Comparison of ENCODE assay signal across 32 cellular contexts in genomic region chr17:60416368-60416925, GRCh38. TPM values are rescaled to one million over a fixed set of nuclear protein-coding genes. Genes with fewer than 3 reads are reported as not detected.
DNase-seq lines count a peak whose midpoint lies in the region; ATAC-seq, FAIRE-seq and TF ChIP-seq lines count a peak whose summit lies in the region.
"Had no signal": no experiment of that assay in that cellular context is flagged by ENCODE, and none has a peak within 500 bp of the region (broad histone marks: within the 10 kb centered on the region; RNA-seq: fewer than 3 reads in every experiment).

No MANE protein-coding gene starts in this region.

- H3K4me2 ChIP-seq in IMR-90 (ENCODE audit: low read depth, low read length) (no peak overlapping the region), GM12878 (ENCODE audit: control insufficient read depth, insufficient read depth) (no peak overlapping the region), smooth muscle cell (no peak overlapping the region)

- H3K14ac ChIP-seq in IMR-90 (replicated peaks; ENCODE audit: low read depth, low read length) = no peak overlapping the region

- no peak overlapping the region for H2BK15ac ChIP-seq in IMR-90 (ENCODE audit: low read depth, low read length)

- H3K79me2 ChIP-seq in GM12878 (ENCODE audit: control insufficient read depth, insufficient read depth, low read length) (no peaks in the 10 kb centered on the region), smooth muscle cell (ENCODE audit: low read depth) (no peaks in the 10 kb centered on the region)

- no peak overlapping the region for H2BK20ac ChIP-seq in IMR-90 (ENCODE audit: low read depth, low read length)

- H4K5ac ChIP-seq in IMR-90 (ENCODE audit: low read depth, low read length) = no peak overlapping the region

- no peak overlapping the region for H3K4ac ChIP-seq in IMR-90 (ENCODE audit: low read depth, low read length)

- no peak for TF ChIP-seq RAD21 in IMR-90 (IDR thresholded peaks at IDR 0.05; ENCODE audit: low read length)
- no peak for TF ChIP-seq RAD21 in GM12878 (IDR thresholded peaks at IDR 0.05; ENCODE audit: insufficient read depth, low read depth, low read length)

- H3K4me1 ChIP-seq in IMR-90 (ENCODE audit: control insufficient read depth, insufficient read depth, low read length) (no peaks in the 10 kb centered on the region; the same call in 1 of the 2 replicates), GM12878 (ENCODE audit: control insufficient read depth, insufficient read depth, low read length) (no peaks in the 10 kb centered on the region), smooth muscle cell (ENCODE audit: low read depth) (no peaks in the 10 kb centered on the region), small intestine (ENCODE audit: control insufficient read depth in 2 of 2, insufficient read depth in 1 of 2, low read depth in 1 of 2, low read length in 1 of 2) (no peaks in the 10 kb centered on the region)

- H2AK5ac ChIP-seq in IMR-90 (ENCODE audit: low read depth, low read length) = no peak overlapping the region

- no peak overlapping the region for H3K56ac ChIP-seq in IMR-90 (ENCODE audit: extremely low read depth, insufficient read depth, low read length)

- no CpG with 5 or more reads among the region's 2 CpGs for WGBS in IMR-90 (ENCODE audit: extremely low coverage in 2 of 2, insufficient read length in 1 of 2), 2 experiments
- WGBS in GM12878 (ENCODE audit: insufficient coverage, insufficient replicate concordance, low lambda C conversion rate, missing lambda C conversion rate) = 96% methylated on average over 2 of the region's 2 CpGs
- 99% methylated on average over 2 of the region's 2 CpGs for WGBS in smooth muscle cell (ENCODE audit: low lambda C conversion rate)
- WGBS in small intestine, 3 donors = 85 to 86% (median 86%) methylated on average over 2 of the region's 2 CpGs

- DNase-seq in IMR-90 (no peak), GM12878 (ENCODE audit: low read depth, low spot score) (no peak), globus pallidus (ENCODE audit: low spot score) (peak; percentile 92), substantia nigra (lab: John Stamatoyannopoulos, UW) (peak in 12 of 49 donors; percentile 3 to 68 (median 10)), NCI-H510A treated with DMSO at 0.1 percent for 48 hours (lab: John Stamatoyannopoulos, UW) (no peak), smooth muscle cell (lab: John Stamatoyannopoulos, UW; ENCODE audit: unreplicated experiment) (no peak), small intestine (no peak)
- DNase-seq: activated CD4-positive, alpha-beta T cell treated with anti-CD3 and anti-CD28 coated beads for 48 hours; activated naive CD4-positive, alpha-beta T cell treated with Interleukin-2 at 50 U/mL for 16 hours; activated T-cell treated with anti-CD3 and anti-CD28 coated beads, Interleukin-2, amount 50 U/mL, for 72 hours; adrenal gland; brain microvascular endothelial cell; CD8-positive, alpha-beta T cell; DMS153; effector memory CD8-positive, alpha-beta T cell; GOT3; lower lobe of right lung; NCI-H1048; NCI-H1694 treated with DMSO at 0.1 percent for 48 hours; NCI-H2171 treated with DMSO at 0.1 percent for 48 hours; NCI-H748 treated with DMSO at 0.1 percent for 48 hours; psoas muscle; spleen; stimulated activated CD4-positive, alpha-beta T cell treated with anti-CD3 and anti-CD28 coated beads, Interleukin-4, amount 100 ng/mL, for 1 hour; T-helper 2 cell had no signal

- no peak overlapping the region for H3K9ac ChIP-seq in IMR-90 (ENCODE audit: low read depth, low read length)
- H3K9ac ChIP-seq in GM12878 (ENCODE audit: control insufficient read depth, insufficient read depth, low read length) = no peak overlapping the region
- H3K9ac ChIP-seq in smooth muscle cell (ENCODE audit: low read depth) = no peak overlapping the region

- H3K27me3 ChIP-seq in IMR-90 (ENCODE audit: control insufficient read depth, insufficient read depth, low read length) (peaks cover 2% of the 10 kb centered on the region), GM12878 (replicated peaks in 1 of 2; ENCODE audit: control insufficient read depth in 2 of 2, insufficient read depth in 2 of 2, low read length in 1 of 2) (no peaks in the 10 kb centered on the region), smooth muscle cell (ENCODE audit: low read depth) (no peaks in the 10 kb centered on the region), small intestine (ENCODE audit: control insufficient read depth in 2 of 2, insufficient read depth in 2 of 2, low read length in 2 of 2) (no peaks in the 10 kb centered on the region)
- H3K27me3 ChIP-seq: adrenal gland, brain microvascular endothelial cell, esophagus muscularis mucosa, spleen had no signal

- POLR2A ChIA-PET in IMR-90 (lab: Charles Lee; ENCODE audit: unreplicated experiment) = no interaction called here
- POLR2A ChIA-PET in GM12878 (lab: Charles Lee) = no interaction called here

- H4K8ac ChIP-seq in IMR-90 (ENCODE audit: low read depth in 2 of 2, low read length in 2 of 2) = no peak overlapping the region

- no peak for TF ChIP-seq CTCF in IMR-90 (conservative IDR thresholded peaks at IDR 0.05; ENCODE audit: low read depth, low read length)
- no peak for TF ChIP-seq CTCF in GM12878 (IDR thresholded peaks at IDR 0.05 in 2 of 3, conservative IDR thresholded peaks at IDR 0.05 in 1 of 3; ENCODE audit: control insufficient read depth in 2 of 3, extremely low read depth in 1 of 3, insufficient read depth in 1 of 3, low read depth in 3 of 3, low read length in 3 of 3)
- TF ChIP-seq CTCF in smooth muscle cell (IDR thresholded peaks at IDR 0.05; ENCODE audit: borderline replicate concordance, insufficient read depth, poor library complexity, severe bottlenecking) = no peak

- no peak for ATAC-seq in IMR-90 (ENCODE audit: low read depth)
- no peak for ATAC-seq in GM12878
- ATAC-seq: activated T-cell treated with anti-CD3 and anti-CD28 coated beads, Interleukin-2, amount 50 U/mL, for 72 hours; CD8-positive, alpha-beta T cell; effector memory CD8-positive, alpha-beta T cell; lower lobe of right lung; psoas muscle; SK-N-SH treated with all-trans-retinoic acid at 6 μM for 48 hours; stimulated activated memory B cell treated with anti-CD40 and anti-IgM and Interleukin-4, amounts not matched to agents 10 μg/mL and 1 μg/mL and 100 μg/mL, for 72 hours had no signal

- dilution Hi-C loops in IMR-90 (cut with HindIII; ENCODE audit: low sequenced_read_pairs, unreplicated experiment) = no loop called here

- no peaks in the 10 kb centered on the region for H3K9me1 ChIP-seq in IMR-90 (ENCODE audit: insufficient read depth, low read length)

- no peak overlapping the region for H2BK120ac ChIP-seq in IMR-90 (ENCODE audit: low read depth, low read length)

- H3F3A ChIP-seq in smooth muscle cell (ENCODE audit: low read depth) = no peaks in the 10 kb centered on the region

- FAIRE-seq in GM12878 (lab: Jason Lieb, UNC) (no peak), small intestine (lab: Jason Lieb, UNC) (no peak)
- FAIRE-seq: colon, GM18507, kidney had no signal

- no peak overlapping the region for H2AFZ ChIP-seq in IMR-90 (replicated peaks; ENCODE audit: low read length, poor library complexity)
- H2AFZ ChIP-seq in GM12878 (ENCODE audit: control insufficient read depth, low read depth, low read length) = no peak overlapping the region
- no peak overlapping the region for H2AFZ ChIP-seq in smooth muscle cell (ENCODE audit: low read depth)

- H4K91ac ChIP-seq in IMR-90 (ENCODE audit: insufficient read depth, low read depth, low read length) = no peak overlapping the region

- BruUV-seq in IMR-90 (replicated peaks; lab: Mats Ljungman, UMichigan) (no TSS peak), GM12878 (replicated peaks; lab: Mats Ljungman, UMichigan) (no TSS peak)

- TF ChIP-seq EP300 in GM12878 (IDR thresholded peaks at IDR 0.05; ENCODE audit: borderline replicate concordance in 1 of 2, control insufficient read depth in 1 of 2, low read depth in 2 of 2, low read length in 2 of 2) = no peak

- intact Hi-C loops in IMR-90 (cut with micrococcal nuclease) = no loop called here
- intact Hi-C loops in GM12878 (cut with micrococcal nuclease; ENCODE audit: unreplicated experiment) = no loop called here

- H3K4me3 ChIP-seq in IMR-90 (ENCODE audit: insufficient read depth, low read depth, low read length) (no peak overlapping the region), GM12878 (no peak overlapping the region), smooth muscle cell (no peak overlapping the region), small intestine (ENCODE audit: low read depth in 1 of 2, low read length in 2 of 2) (no peak overlapping the region)
- H3K4me3 ChIP-seq: adrenal gland, esophagus muscularis mucosa, lower lobe of right lung, psoas muscle, spleen had no signal

- CTCF ChIA-PET in IMR-90 (lab: Yijun Ruan, JAX) (interaction anchor here (0.6 kb wide), 1 partner anchor 24 kb away, joined by 3 read pairs; the partner anchor contains the start of gene USP32), GM12878 (lab: Yijun Ruan, JAX) (no interaction called here)

- RAD21 ChIA-PET in GM12878 (lab: Charles Lee; ENCODE audit: unreplicated experiment) = no interaction called here

- no peak overlapping the region for H2AK9ac ChIP-seq in IMR-90 (replicated peaks; ENCODE audit: low read depth, low read length, poor library complexity)

- H3K36me3 ChIP-seq in IMR-90 (ENCODE audit: control insufficient read depth, insufficient read depth, low read length) = no peaks in the 10 kb centered on the region
- H3K36me3 ChIP-seq in GM12878 (ENCODE audit: control insufficient read depth in 2 of 2, insufficient read depth in 2 of 2, low read length in 1 of 2) = no peaks in the 10 kb centered on the region
- H3K36me3 ChIP-seq in smooth muscle cell (ENCODE audit: low read depth) = no peaks in the 10 kb centered on the region
- H3K36me3 ChIP-seq in small intestine (ENCODE audit: control insufficient read depth in 2 of 2, insufficient read depth in 2 of 2, low read length in 2 of 2) = no peaks in the 10 kb centered on the region
- H3K36me3 ChIP-seq: adrenal gland, brain microvascular endothelial cell, esophagus muscularis mucosa, lower lobe of right lung, spleen had no signal

- H3K18ac ChIP-seq in IMR-90 (ENCODE audit: low read depth, low read length) = no peak overlapping the region

- no peaks in the 10 kb centered on the region for H3K9me3 ChIP-seq in IMR-90 (ENCODE audit: control insufficient read depth, insufficient read depth, low read length)
- H3K9me3 ChIP-seq in GM12878 (replicated peaks; ENCODE audit: control insufficient read depth, insufficient read depth, low read length) = no peaks in the 10 kb centered on the region
- no peaks in the 10 kb centered on the region for H3K9me3 ChIP-seq in smooth muscle cell (replicated peaks; ENCODE audit: low read depth)
- H3K9me3 ChIP-seq in small intestine (ENCODE audit: control insufficient read depth, low read depth) = no peaks in the 10 kb centered on the region
- H3K9me3 ChIP-seq: adrenal gland, esophagus muscularis mucosa, lower lobe of right lung, psoas muscle, spleen had no signal

- no peak overlapping the region for H3K27ac ChIP-seq in IMR-90 (ENCODE audit: insufficient read depth, low read length)
- H3K27ac ChIP-seq in GM12878 (ENCODE audit: control insufficient read depth, insufficient read depth) = no peak overlapping the region
- peak overlapping the region; percentile 67 for H3K27ac ChIP-seq in substantia nigra (ENCODE audit: low read depth, low read length, poor library complexity, severe bottlenecking)
- H3K27ac ChIP-seq in smooth muscle cell (ENCODE audit: low read depth) = no peak overlapping the region
- no peak overlapping the region for H3K27ac ChIP-seq in small intestine (ENCODE audit: low read depth in 1 of 2, low read length in 1 of 2)
- H3K27ac ChIP-seq: adrenal gland, brain microvascular endothelial cell, esophagus muscularis mucosa, lower lobe of right lung, psoas muscle, spleen had no signal

- no peaks in the 10 kb centered on the region for H3K79me1 ChIP-seq in IMR-90 (ENCODE audit: low read depth in 1 of 2, low read length in 2 of 2)

- TF ChIP-seq POLR2A in IMR-90 (IDR thresholded peaks at IDR 0.05; ENCODE audit: low read depth, low read length) (no peak), GM12878 (IDR thresholded peaks at IDR 0.05; ENCODE audit: low read depth, low read length) (no peak)

- H4K20me1 ChIP-seq in IMR-90 (ENCODE audit: insufficient read depth, low read length) = no peaks in the 10 kb centered on the region
- no peaks in the 10 kb centered on the region for H4K20me1 ChIP-seq in GM12878 (ENCODE audit: control insufficient read depth, insufficient read depth)
- H4K20me1 ChIP-seq in smooth muscle cell (ENCODE audit: low read depth) = no peaks in the 10 kb centered on the region

- H2BK5ac ChIP-seq in IMR-90 (ENCODE audit: low read depth, low read length, poor library complexity, severe bottlenecking) = no peak overlapping the region

- H3K23ac ChIP-seq in IMR-90 (ENCODE audit: low read depth, low read length) = no peak overlapping the region

- SMC1A ChIA-PET in GM12878 (lab: Charles Lee; ENCODE audit: uncharacterized antibody, unreplicated experiment) = no interaction called here

- in situ Hi-C loops in IMR-90 (cut with MboI; ENCODE audit: low sequenced_read_pairs) (loop anchor here (25.0 kb wide), 1 partner anchor 279 kb away; the partner anchor contains the start of gene CA4), GM12878 (cut with MboI) (no loop called here)

RNA-seq across cellular contexts. Expression of gene CHCT1, which starts 5.8 kb away (rescaled TPM):
- not detected in 2 replicates for total RNA-seq in IMR-90 (2012; rRNA removed)
- polyA plus RNA-seq in IMR-90 (2012; rRNA removed) = not detected in 2 replicates
- not detected in 2 replicates for polyA plus RNA-seq in IMR-90 (2012; cell fraction: cytosol; rRNA removed)
- not detected in 2 replicates for polyA plus RNA-seq in IMR-90 (2012; cell fraction: nucleus; rRNA removed; ENCODE audit: low replicate concordance)
- total RNA-seq in GM12878 (2013; cell fraction: nucleolus; rRNA removed) = not detected in 2 replicates
- total RNA-seq in GM12878 (2014; rRNA removed) = 0.65 TPM in 1 of 2 replicates, not detected in the other
- not detected in 2 replicates for total RNA-seq in GM12878 (2014; rRNA removed; fragmentation: Illumina TruSeq; extraction: Trizol)
- 0.23 TPM in 1 of 2 replicates, not detected in the other for total RNA-seq in GM12878 (2021)
- not detected for polyA plus RNA-seq in GM12878 (2011; ENCODE audit: low read depth)
- not detected in 2 replicates for polyA plus RNA-seq in GM12878 (2011; rRNA removed)
- polyA plus RNA-seq in GM12878 (2011; cell fraction: cytosol; rRNA removed) = 0.06 TPM in 1 of 2 replicates, not detected in the other
- not detected in 2 replicates for polyA plus RNA-seq in GM12878 (2011; cell fraction: nucleus; rRNA removed)
- not detected in 2 replicates for polyA plus RNA-seq in GM12878 (2012)
- not detected in 2 replicates for polyA plus RNA-seq in GM12878 (2014; fragmentation: Illumina TruSeq; extraction: Trizol)
- polyA plus RNA-seq in GM12878 (2014; fragmentation: Nextera tagmentation; extraction: Ambion mirVana) = not detected
- 0.35 TPM in 1 of 2 replicates, not detected in the other for polyA plus RNA-seq in GM12878 (2014; rRNA removed)
- not detected for polyA plus RNA-seq in GM12878 (2016; fragmentation: Nextera tagmentation; extraction: Ambion mirVana)
- polyA minus RNA-seq in GM12878 (2011; rRNA and poly(A)+ RNA removed) = not detected in 2 replicates
- not detected in 2 replicates for polyA minus RNA-seq in GM12878 (2011; cell fraction: cytosol; rRNA and poly(A)+ RNA removed)
- not detected in 2 replicates for polyA minus RNA-seq in GM12878 (2011; cell fraction: nucleus; rRNA and poly(A)+ RNA removed)
- total RNA-seq in smooth muscle cell = not detected in 2 replicates
- 0.76 TPM in 1 of 2 replicates, not detected in the other for polyA plus RNA-seq in smooth muscle cell
- polyA plus RNA-seq in small intestine = under 1 TPM in 1 of 3 donors, not detected in 2; 0.10 TPM
- total RNA-seq: CD8-positive, alpha-beta T cell; esophagus muscularis mucosa; HT-29; kidney; lower lobe of right lung had no signal

RNA-seq across cellular contexts. Expression of gene USP32, which starts 24.5 kb away (rescaled TPM):
- 46.8 and 48.6 TPM in 2 replicates for total RNA-seq in IMR-90 (2012; rRNA removed)
- polyA plus RNA-seq in IMR-90 (2012; rRNA removed) = 16.2 and 16.8 TPM in 2 replicates
- 3.5 and 6.9 TPM in 2 replicates for polyA plus RNA-seq in IMR-90 (2012; cell fraction: cytosol; rRNA removed)
- 4.3 and 25.1 TPM in 2 replicates for polyA plus RNA-seq in IMR-90 (2012; cell fraction: nucleus; rRNA removed; ENCODE audit: low replicate concordance)
- total RNA-seq in GM12878 (2013; cell fraction: nucleolus; rRNA removed) = 160 and 164 TPM in 2 replicates
- total RNA-seq in GM12878 (2014; rRNA removed) = 27.3 and 31.1 TPM in 2 replicates
- 36.6 and 39.1 TPM in 2 replicates for total RNA-seq in GM12878 (2014; rRNA removed; fragmentation: Illumina TruSeq; extraction: Trizol)
- total RNA-seq in GM12878 (2021) = 35.0 and 36.8 TPM in 2 replicates
- 11.3 TPM for polyA plus RNA-seq in GM12878 (2011; ENCODE audit: low read depth)
- polyA plus RNA-seq in GM12878 (2011; rRNA removed) = 37.3 and 42.4 TPM in 2 replicates
- polyA plus RNA-seq in GM12878 (2011; cell fraction: cytosol; rRNA removed) = 20.4 and 28.5 TPM in 2 replicates
- 18.1 and 23.8 TPM in 2 replicates for polyA plus RNA-seq in GM12878 (2011; cell fraction: nucleus; rRNA removed)
- 19.5 and 21.8 TPM in 2 replicates for polyA plus RNA-seq in GM12878 (2012)
- 30.8 and 40.4 TPM in 2 replicates for polyA plus RNA-seq in GM12878 (2014; fragmentation: Illumina TruSeq; extraction: Trizol)
- polyA plus RNA-seq in GM12878 (2014; fragmentation: Nextera tagmentation; extraction: Ambion mirVana) = 1 to 10 TPM; 7.8 to 9.8 TPM
- polyA plus RNA-seq in GM12878 (2014; rRNA removed) = 21.7 and 23.7 TPM in 2 replicates
- 10 to 100 TPM; 10.7 to 10.9 TPM for polyA plus RNA-seq in GM12878 (2016; fragmentation: Nextera tagmentation; extraction: Ambion mirVana)
- 35.6 and 52.5 TPM in 2 replicates for polyA minus RNA-seq in GM12878 (2011; rRNA and poly(A)+ RNA removed)
- polyA minus RNA-seq in GM12878 (2011; cell fraction: cytosol; rRNA and poly(A)+ RNA removed) = 11.6 and 22.2 TPM in 2 replicates
- 19.5 and 22.9 TPM in 2 replicates for polyA minus RNA-seq in GM12878 (2011; cell fraction: nucleus; rRNA and poly(A)+ RNA removed)
- 21.7 and 36.1 TPM in 2 replicates for total RNA-seq in smooth muscle cell
- polyA plus RNA-seq in smooth muscle cell = 8.6 and 10.5 TPM in 2 replicates
- 10 to 100 TPM; 10.3 to 18.6 (median 11.7) TPM for polyA plus RNA-seq in small intestine
